17 cellular contexts compared by ENCODE assay signal in the genomic region with DNA sequence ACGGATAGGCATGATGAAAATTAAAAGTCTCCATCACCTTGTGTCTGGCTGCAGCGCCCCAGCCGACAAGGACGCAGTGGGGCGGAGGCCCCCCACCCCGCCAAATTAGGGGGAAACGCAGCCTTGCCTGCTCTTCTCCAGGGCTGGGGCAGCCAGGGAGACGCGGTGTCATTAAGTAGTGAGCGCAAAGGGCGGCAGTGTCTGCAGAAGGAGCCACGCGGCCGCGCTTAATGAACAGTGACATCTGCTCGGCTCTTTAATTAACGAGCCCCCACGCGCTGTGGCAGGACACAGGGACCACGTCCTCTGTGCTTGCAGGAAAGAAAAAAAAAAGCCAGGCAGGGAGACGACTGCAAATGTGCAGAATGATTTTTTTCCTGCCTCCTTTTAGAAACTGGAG.
DNase-seq lines count a peak whose midpoint lies in the region; ATAC-seq lines count a peak whose summit lies in the region.
"Had no signal": no experiment of that assay in that cellular context is flagged by ENCODE, and none has a peak within 500 bp of the region (broad histone marks: within the 10 kb centered on the region; RNA-seq: fewer than 3 reads in every experiment).

No MANE protein-coding gene starts in this region.

- H3K4me1 ChIP-seq in rectal smooth muscle tissue (ENCODE audit: control insufficient read depth, insufficient read depth, low read length) = peaks cover 3% of the 10 kb centered on the region

- ATAC-seq in GM19395 (IDR thresholded peaks at IDR 0.05; ENCODE audit: unreplicated experiment) (no peak), HG03159 (IDR thresholded peaks at IDR 0.05; ENCODE audit: unreplicated experiment) (no peak)
- ATAC-seq: activated CD4-positive, alpha-beta T cell treated with anti-CD3 and anti-CD28 coated beads for 36 hours; natural killer cell treated with Interleukin-12 subunit alpha and Interleukin-12 subunit beta and Interleukin-15 and Interleukin-18, amount 100 ng/mL, for 72 hours had no signal

- no peak overlapping the region for H3K9ac ChIP-seq in rectal smooth muscle tissue (ENCODE audit: low read length)
- H3K9ac ChIP-seq: KMS-11 had no signal

- peak overlapping the region; percentile 15 for H3K27ac ChIP-seq in cingulate gyrus (ENCODE audit: low read depth, low read length)
- no peak overlapping the region for H3K27ac ChIP-seq in rectal smooth muscle tissue (ENCODE audit: low read depth, low read length)
- H3K27ac ChIP-seq: KMS-11 had no signal

- H3K27me3 ChIP-seq in rectal smooth muscle tissue (ENCODE audit: control insufficient read depth, insufficient read depth, low read length) = no peaks in the 10 kb centered on the region

- DNase-seq in DMS79 treated with DMSO at 0.1 percent for 48 hours (lab: John Stamatoyannopoulos, UW) (peak; percentile 59), DMS79 (lab: John Stamatoyannopoulos, UW) (no peak), NCI-H2227 (lab: John Stamatoyannopoulos, UW; ENCODE audit: unreplicated experiment) (peak; percentile 63)
- DNase-seq in activated CD4-positive, alpha-beta T cell treated with anti-CD3 and anti-CD28 coated beads for 48 hours = no peak
- DNase-seq: 8988T; activated CD4-positive, alpha-beta T cell treated with anti-CD3 and anti-CD28 coated beads for 36 hours; activated effector memory CD4-positive, alpha-beta T cell treated with Interleukin-2 at 50 U/mL for 16 hours; Calu3; mammary epithelial cell; NCI-H187 treated with DMSO at 0.1 percent for 48 hours; NCI-H774 had no signal

- H3K4me3 ChIP-seq in rectal smooth muscle tissue (ENCODE audit: low read length) = peak overlapping the region; percentile 19

- no peaks in the 10 kb centered on the region for H3K36me3 ChIP-seq in rectal smooth muscle tissue (ENCODE audit: control insufficient read depth, insufficient read depth, low read length)

Comparison
In these comparisons a context has a peak if more than half of its experiments do, and no peak if none do; other contexts are left out.
1. DNase-seq: peak in DMS79 treated with DMSO at 0.1 percent for 48 hours (single experiment) and NCI-H2227 (single experiment); none in DMS79 (single experiment) and activated CD4-positive, alpha-beta T cell treated with anti-CD3 and anti-CD28 coated beads for 48 hours (single experiment).